Comparison of ENCODE assay signal across 1 cellular context in the genomic region with DNA sequence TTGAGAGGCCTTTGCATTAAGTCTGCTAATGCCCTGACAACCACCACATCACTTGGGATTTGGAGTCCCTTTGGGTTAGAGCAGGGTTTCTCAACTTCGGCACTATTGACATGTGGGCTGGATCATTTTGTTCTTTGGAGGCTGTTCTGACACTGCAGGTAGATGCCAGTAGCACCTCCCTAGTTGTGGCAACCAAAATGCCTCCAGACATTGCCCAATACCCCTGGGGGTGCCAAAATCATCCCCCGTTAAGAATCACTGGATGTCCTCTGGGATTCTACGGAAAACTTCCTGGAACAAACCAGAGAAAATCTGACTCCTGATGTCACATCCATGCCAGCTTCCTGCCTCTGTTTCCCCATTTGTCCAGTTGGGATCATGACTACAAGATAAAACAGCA.
TF ChIP-seq lines count a peak whose summit lies in the region.

No MANE protein-coding gene starts in this region.

TF ChIP-seq in GM23338, 12 proteins besides CTCF, POLR2A, EP300 and RAD21:
- no peak for TF ChIP-seq CREB1 (CRISPR knock-in tag; IDR thresholded peaks at IDR 0.05; ENCODE audit: low read depth)
TF ChIP-seq in GM23338: peak in this region for 0.
